ENCODE assay signal across 9 cellular contexts in genomic region chr6:22880686-22881433, GRCh38.
A peak's percentile ranks its signal among the peaks of the same experiment; 100 is the strongest.
DNase-seq lines count a peak whose midpoint lies in the region; TF ChIP-seq lines count a peak whose summit lies in the region.
"Had no signal": no experiment of that assay in that cellular context is flagged by ENCODE, and none has a peak within 500 bp of the region (broad histone marks: within the 10 kb centered on the region; RNA-seq: fewer than 3 reads in every experiment).

No MANE protein-coding gene starts in this region.

- peak overlapping the region; percentile 42 for H3K27ac ChIP-seq in stomach smooth muscle (ENCODE audit: low read length)
- no peak overlapping the region for H3K27ac ChIP-seq in testis

- H3K36me3 ChIP-seq in stomach smooth muscle (ENCODE audit: control insufficient read depth in 2 of 2, insufficient read depth in 2 of 2, low read length in 2 of 2) (no peaks in the 10 kb centered on the region), testis (ENCODE audit: low read depth, missing control alignments) (no peaks in the 10 kb centered on the region)

- H3K4me1 Mint-ChIP-seq in MCF 10A (ENCODE audit: insufficient read depth, unreplicated experiment), result peaks cover 16% of the 10 kb centered on the region
- H3K4me1 Mint-ChIP-seq in T-helper 2 cell treated with Interferon-gamma antibody and Interleukin-4, amounts not matched to agents 5 μg/mL and 100 μg/mL, for 36 hours (ENCODE audit: low read depth), result no peaks in the 10 kb centered on the region

- H3K27ac Mint-ChIP-seq in MCF 10A (ENCODE audit: low read depth, unreplicated experiment), result peak overlapping the region; percentile 99
- no peak overlapping the region for H3K27ac Mint-ChIP-seq in T-helper 2 cell treated with Interferon-gamma antibody and Interleukin-4, amounts not matched to agents 5 μg/mL and 100 μg/mL, for 36 hours

- H3K9me3 Mint-ChIP-seq in MCF 10A (ENCODE audit: unreplicated experiment), result no peaks in the 10 kb centered on the region
- H3K9me3 Mint-ChIP-seq in T-helper 2 cell treated with Interferon-gamma antibody and Interleukin-4, amounts not matched to agents 5 μg/mL and 100 μg/mL, for 36 hours, result no peaks in the 10 kb centered on the region

- H3K4me3 ChIP-seq in HFF-Myc (replicated peaks; ENCODE audit: low read depth, low read length) (no peak overlapping the region), stomach smooth muscle (ENCODE audit: low read length in 2 of 2) (no peak overlapping the region), testis (no peak overlapping the region)

- no peaks in the 10 kb centered on the region for H3K36me3 Mint-ChIP-seq in MCF 10A (ENCODE audit: insufficient read depth, unreplicated experiment)
- no peaks in the 10 kb centered on the region for H3K36me3 Mint-ChIP-seq in T-helper 2 cell treated with Interferon-gamma antibody and Interleukin-4, amounts not matched to agents 5 μg/mL and 100 μg/mL, for 36 hours (ENCODE audit: low read depth)

- H3K27me3 Mint-ChIP-seq in MCF 10A (ENCODE audit: insufficient read depth, unreplicated experiment), result no peaks in the 10 kb centered on the region
- no peaks in the 10 kb centered on the region for H3K27me3 Mint-ChIP-seq in T-helper 2 cell treated with Interferon-gamma antibody and Interleukin-4, amounts not matched to agents 5 μg/mL and 100 μg/mL, for 36 hours (ENCODE audit: low read depth)

- intact Hi-C loops in MCF 10A (cut with micrococcal nuclease), result loop anchor here (5.0 kb wide), 1 partner anchor 54 kb away; no protein-coding TSS in a partner anchor
- intact Hi-C loops in testis (cut with DNase I; ENCODE audit: low total_unique reads), result no loop called here

- no peaks in the 10 kb centered on the region for H3K27me3 ChIP-seq in stomach smooth muscle (ENCODE audit: control insufficient read depth in 1 of 2, insufficient read depth in 2 of 2, low read length in 2 of 2)
- H3K27me3 ChIP-seq in testis, result no peaks in the 10 kb centered on the region

- POLR2A ChIA-PET in MCF 10A (lab: Yijun Ruan, JAX), result interaction anchor here (0.7 to 1.3 kb wide), 6 partner anchors 9 to 1285 kb away, joined by 3 to 5 read pairs (median 4); no protein-coding TSS in a partner anchor

- H3K9me3 ChIP-seq in stomach smooth muscle (ENCODE audit: control insufficient read depth in 2 of 2, low read length in 2 of 2) (no peaks in the 10 kb centered on the region), testis (no peaks in the 10 kb centered on the region)

- 45 to 52% methylated on average over 3 of the region's 3 CpGs for whole genome bisulfite sequencing in testis, 2 donors

- H3K4me1 ChIP-seq in stomach smooth muscle (ENCODE audit: control insufficient read depth, insufficient read depth, low read length) (peaks cover 8% of the 10 kb centered on the region), testis (no peaks in the 10 kb centered on the region)

- TF ChIP-seq CTCF in HFF-Myc (IDR thresholded peaks at IDR 0.05; ENCODE audit: low read depth, low read length, missing control alignments) (no peak), MCF 10A (IDR thresholded peaks at IDR 0.05; ENCODE audit: unreplicated experiment) (no peak), testis (IDR thresholded peaks at IDR 0.05) (no peak)

- no peak for TF ChIP-seq POLR2A in testis (IDR thresholded peaks at IDR 0.05)

- H3K4me3 Mint-ChIP-seq in MCF 10A (ENCODE audit: unreplicated experiment), result no peak overlapping the region
- no peak overlapping the region for H3K4me3 Mint-ChIP-seq in T-helper 2 cell treated with Interferon-gamma antibody and Interleukin-4, amounts not matched to agents 5 μg/mL and 100 μg/mL, for 36 hours

- H3K9ac ChIP-seq in stomach smooth muscle (ENCODE audit: low read length in 2 of 2), result peak overlapping the region in 1 of 2 donors; percentile 4

- DNase-seq in HFF-Myc (ENCODE audit: extremely low read depth, low read depth) (peak; percentile 75), MCF 10A (ENCODE audit: unreplicated experiment) (peak; percentile 84), iris pigment epithelial cell (ENCODE audit: low read depth) (peak; percentile 99), NCI-H82 treated with DMSO at 0.1 percent for 48 hours (lab: John Stamatoyannopoulos, UW; ENCODE audit: unreplicated experiment) (no peak), testis (no peak)
- no peak for DNase-seq in activated CD4-positive, alpha-beta T cell treated with anti-CD3 and anti-CD28 coated beads, Interleukin-2, amount 50 U/mL, for 1 hour
- no peak for DNase-seq in T-helper 2 cell treated with Interferon-gamma antibody and Interleukin-4, amounts not matched to agents 5 μg/mL and 100 μg/mL, for 36 hours (ENCODE audit: low spot score)
- DNase-seq: NCI-H774 had no signal

- BruUV-seq in MCF 10A (replicated peaks; lab: Mats Ljungman, UMichigan), result no TSS peak

- CTCF ChIA-PET in MCF 10A (lab: Yijun Ruan, JAX), result no interaction called here

Comparison
In these comparisons a context has a peak if more than half of its experiments do, and no peak if none do; other contexts are left out.
1. DNase-seq: peak in HFF-Myc (single experiment), MCF 10A (single experiment) and iris pigment epithelial cell (single experiment); none in NCI-H82 treated with DMSO at 0.1 percent for 48 hours (single experiment), activated CD4-positive, alpha-beta T cell treated with anti-CD3 and anti-CD28 coated beads, Interleukin-2, amount 50 U/mL, for 1 hour (single experiment), T-helper 2 cell treated with Interferon-gamma antibody and Interleukin-4, amounts not matched to agents 5 μg/mL and 100 μg/mL, for 36 hours (single experiment) and testis (single experiment).